In the genomic region with DNA sequence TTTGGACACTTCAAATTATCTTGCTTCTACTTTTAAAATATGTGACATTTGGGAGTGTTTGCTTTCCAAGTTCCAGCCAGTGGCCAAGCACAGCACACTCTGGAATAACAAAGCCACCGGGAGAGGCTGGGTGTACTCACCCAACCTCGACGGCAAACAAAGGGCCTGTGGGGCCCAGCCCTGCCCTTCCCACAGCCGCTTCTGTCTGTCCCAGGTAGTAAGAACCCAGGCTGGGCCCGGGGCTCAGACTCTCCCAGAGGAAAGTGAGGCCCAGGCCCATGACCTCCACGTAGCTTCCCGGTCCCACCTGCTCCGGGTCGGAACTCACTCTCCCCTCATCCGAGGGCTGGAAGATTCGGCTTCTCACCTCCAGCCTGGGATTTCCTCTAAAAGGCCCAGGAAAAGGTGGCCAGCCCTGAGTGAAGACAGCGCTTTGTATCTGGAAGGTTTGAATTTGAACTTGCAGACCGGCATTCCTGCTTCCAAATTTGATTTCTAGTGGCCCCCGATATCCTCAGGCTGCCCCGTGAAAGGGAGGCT, we compare ENCODE assay signal across 16 cellular contexts.
DNase-seq lines count a peak whose midpoint lies in the region; ATAC-seq, FAIRE-seq and TF ChIP-seq lines count a peak whose summit lies in the region.
"Had no signal": no experiment of that assay in that cellular context is flagged by ENCODE, and none has a peak within 500 bp of the region (broad histone marks: within the 10 kb centered on the region; RNA-seq: fewer than 3 reads in every experiment).

No MANE protein-coding gene starts in this region.

- intact Hi-C loops in OCI-LY7 (cut with micrococcal nuclease; ENCODE audit: unreplicated experiment) = no loop called here

- BruUV-seq in OCI-LY7 (replicated peaks; lab: Mats Ljungman, UMichigan) = no TSS peak

- H3K4me2 ChIP-seq in OCI-LY7 (ENCODE audit: low read length) (peak overlapping the region; percentile 23), keratinocyte (ENCODE audit: control insufficient read depth, extremely low read depth, insufficient read depth, low read depth, low read length) (no peak overlapping the region)

- H3K79me2 ChIP-seq in OCI-LY7 (ENCODE audit: insufficient read depth, low read depth, low read length) = no peaks in the 10 kb centered on the region
- H3K79me2 ChIP-seq in keratinocyte (ENCODE audit: control insufficient read depth, insufficient read depth, low read length) = peaks cover 2% of the 10 kb centered on the region

- CTCF ChIA-PET in OCI-LY7 (lab: Charles Lee; ENCODE audit: unreplicated experiment) = no interaction called here

- H3K27me3 ChIP-seq in H7 (ENCODE audit: control insufficient read depth, insufficient read depth, low read length) = no peaks in the 10 kb centered on the region
- H3K27me3 ChIP-seq in keratinocyte (ENCODE audit: control insufficient read depth, extremely low read depth, insufficient read depth, low read length) = no peaks in the 10 kb centered on the region

- ATAC-seq in HG03432 (IDR thresholded peaks at IDR 0.05; ENCODE audit: unreplicated experiment) = no peak
- ATAC-seq in HG03108 (IDR thresholded peaks at IDR 0.05; ENCODE audit: unreplicated experiment) = no peak
- no peak for ATAC-seq in HG02678 (IDR thresholded peaks at IDR 0.05; ENCODE audit: unreplicated experiment)
- ATAC-seq: stimulated activated naive CD8-positive, alpha-beta T cell treated with anti-CD3 and anti-CD28 coated beads, Interleukin-15, Interleukin-2, amounts not matched to agents 100 U/mL and 50 U/mL, for 24 hours had no signal

- H4K20me1 ChIP-seq in OCI-LY7 (ENCODE audit: insufficient read depth, low read length) (no peaks in the 10 kb centered on the region), keratinocyte (ENCODE audit: control insufficient read depth, extremely low read depth, insufficient read depth, low read length) (no peaks in the 10 kb centered on the region)

- no peak for TF ChIP-seq CTCF in OCI-LY7 (conservative IDR thresholded peaks at IDR 0.05; ENCODE audit: low read length)
- TF ChIP-seq CTCF in keratinocyte (optimal IDR thresholded peaks at IDR 0.05 in 1 of 3, IDR thresholded peaks at IDR 0.05 in 1 of 3, conservative IDR thresholded peaks at IDR 0.05 in 1 of 3; ENCODE audit: extremely low read depth in 1 of 3, insufficient read depth in 2 of 3, low read length in 3 of 3) = no peak

- peak overlapping the region; percentile 22 for H3K9ac ChIP-seq in keratinocyte (ENCODE audit: control insufficient read depth, extremely low read depth, insufficient read depth, low read length)

- H3K9me3 ChIP-seq in OCI-LY7 (ENCODE audit: low read length) = no peaks in the 10 kb centered on the region
- no peaks in the 10 kb centered on the region for H3K9me3 ChIP-seq in keratinocyte (ENCODE audit: control insufficient read depth, low read depth, low read length)

- no peak for FAIRE-seq in keratinocyte (lab: Jason Lieb, UNC)

- DNase-seq in H7 (peak; percentile 83), OCI-LY7 (ENCODE audit: low spot score) (no peak), keratinocyte (ENCODE audit: low read depth, low spot score) (no peak), renal cortical epithelial cell (ENCODE audit: low read depth) (peak; percentile 27)
- no peak for DNase-seq in stimulated activated CD4-positive, alpha-beta T cell treated with anti-CD3 and anti-CD28 coated beads, Interleukin-2, amount 100 ng/mL, for 24 hours
- DNase-seq: C1 segment of cervical spinal cord; KBM-7; mesendoderm; NCI-H1105; NCI-H446 treated with DMSO at 0.1 percent for 48 hours; nucleus accumbens; stimulated activated naive CD8-positive, alpha-beta T cell treated with anti-CD3 and anti-CD28 coated beads, Interleukin-15, Interleukin-2, amounts not matched to agents 100 U/mL and 50 U/mL, for 24 hours had no signal

- H3K4me3 ChIP-seq in H7 (ENCODE audit: insufficient read depth, low read depth, low read length) (no peak overlapping the region), OCI-LY7 (ENCODE audit: low read depth, low read length, poor library complexity, severe bottlenecking) (no peak overlapping the region), keratinocyte (ENCODE audit: control insufficient read depth in 2 of 3, extremely low read depth in 1 of 3, insufficient read depth in 2 of 3, low read depth in 1 of 3, low read length in 3 of 3) (no peak overlapping the region)
- H3K4me3 ChIP-seq: skin epidermis had no signal

- H3K9me2 ChIP-seq in OCI-LY7 (ENCODE audit: insufficient read depth, low read length) = no peaks in the 10 kb centered on the region

- H3K36me3 ChIP-seq in H7 (replicated peaks; ENCODE audit: control insufficient read depth, insufficient read depth, low read length) = no peaks in the 10 kb centered on the region
- no peaks in the 10 kb centered on the region for H3K36me3 ChIP-seq in OCI-LY7 (ENCODE audit: insufficient read depth, low read length)
- H3K36me3 ChIP-seq in keratinocyte (ENCODE audit: control insufficient read depth in 2 of 2, extremely low read depth in 1 of 2, insufficient read depth in 2 of 2, low read length in 2 of 2) = peaks cover 0 to 1% of the 10 kb centered on the region in 2 experiments

- POLR2A ChIA-PET in OCI-LY7 (lab: Charles Lee) = no interaction called here

- dilution Hi-C loops in keratinocyte (cut with MboI; ENCODE audit: extremely low pct_ligation_motif_present, low sequenced_read_pairs) = no loop called here

- H3K4me1 ChIP-seq in OCI-LY7 (ENCODE audit: insufficient read depth, low read length, poor library complexity, severe bottlenecking) (peaks cover 21% of the 10 kb centered on the region), keratinocyte (ENCODE audit: control insufficient read depth, extremely low read depth, insufficient read depth, low read length) (peaks cover 11% of the 10 kb centered on the region)

- no peaks in the 10 kb centered on the region for H3K9me1 ChIP-seq in keratinocyte (ENCODE audit: control insufficient read depth, extremely low read depth, insufficient read depth, low read length)

- H3K27ac ChIP-seq in OCI-LY7 (ENCODE audit: low read depth, low read length, poor library complexity, severe bottlenecking) (no peak overlapping the region), keratinocyte (ENCODE audit: control insufficient read depth, insufficient read depth, low read length) (peak overlapping the region; percentile 8)
- H3K27ac ChIP-seq: skin epidermis had no signal

- H2AFZ ChIP-seq in OCI-LY7 (ENCODE audit: low read length) (no peak overlapping the region), keratinocyte (ENCODE audit: control insufficient read depth, low read length) (no peak overlapping the region)

Comparison
In these comparisons a context has a peak if more than half of its experiments do, and no peak if none do; other contexts are left out.
1. DNase-seq: peak in H7 (single experiment) and renal cortical epithelial cell (single experiment); none in OCI-LY7 (single experiment), keratinocyte (single experiment) and stimulated activated CD4-positive, alpha-beta T cell treated with anti-CD3 and anti-CD28 coated beads, Interleukin-2, amount 100 ng/mL, for 24 hours (0 of 2).